ENCODE assay signal across 14 cellular contexts in genomic region chr6:39156763-39157162, GRCh38. TPM values are rescaled to one million over a fixed set of nuclear protein-coding genes. Genes with fewer than 3 reads are reported as not detected.
DNase-seq lines count a peak whose midpoint lies in the region; ATAC-seq lines count a peak whose summit lies in the region.
"Had no signal": no experiment of that assay in that cellular context is flagged by ENCODE, and none has a peak within 500 bp of the region (broad histone marks: within the 10 kb centered on the region; RNA-seq: fewer than 3 reads in every experiment).

No MANE protein-coding gene starts in this region.

- no peaks in the 10 kb centered on the region for H3K9me3 Mint-ChIP-seq in stimulated activated naive CD8-positive, alpha-beta T cell treated with anti-CD3 and anti-CD28 coated beads, Interleukin-15, Interleukin-2, amounts not matched to agents 100 ng/mL and 50 ng/mL, for 24 hours
- no peaks in the 10 kb centered on the region for H3K9me3 Mint-ChIP-seq in stimulated activated naive CD8-positive, alpha-beta T cell treated with anti-CD3 and anti-CD28 coated beads, Interleukin-15, amount 100 ng/mL, for 72 hours
- H3K9me3 Mint-ChIP-seq in activated T-helper 17 cell treated with anti-CD3 and anti-CD28 coated beads, Interleukin-2, amount 50 U/mL, for 72 hours, result peaks cover 3% of the 10 kb centered on the region

- DNase-seq in NCI-H146 (lab: John Stamatoyannopoulos, UW) (peak; percentile 51), NCI-H146 treated with DMSO at 0.1 percent for 48 hours (lab: John Stamatoyannopoulos, UW; ENCODE audit: unreplicated experiment) (no peak), NCI-H774 (lab: John Stamatoyannopoulos, UW) (peak; percentile 4), NCI-H510A (lab: John Stamatoyannopoulos, UW) (no peak)
- no peak for DNase-seq in stimulated activated naive CD8-positive, alpha-beta T cell treated with anti-CD3 and anti-CD28 coated beads, Interleukin-15, amount 100 ng/mL, for 72 hours
- DNase-seq: Caco-2; CD8-positive, alpha-beta T cell; DND-41; GDM1; HCEC 1CT had no signal

- H3K4me3 Mint-ChIP-seq in stimulated activated naive CD8-positive, alpha-beta T cell treated with anti-CD3 and anti-CD28 coated beads, Interleukin-15, Interleukin-2, amounts not matched to agents 100 ng/mL and 50 ng/mL, for 24 hours, result no peak overlapping the region
- no peak overlapping the region for H3K4me3 Mint-ChIP-seq in stimulated activated naive CD8-positive, alpha-beta T cell treated with anti-CD3 and anti-CD28 coated beads, Interleukin-15, amount 100 ng/mL, for 72 hours
- no peak overlapping the region for H3K4me3 Mint-ChIP-seq in activated T-helper 17 cell treated with anti-CD3 and anti-CD28 coated beads, Interleukin-2, amount 50 U/mL, for 72 hours
- H3K4me3 Mint-ChIP-seq: CD14-positive monocyte; CD8-positive, alpha-beta T cell had no signal

- no peaks in the 10 kb centered on the region for H3K27me3 Mint-ChIP-seq in stimulated activated naive CD8-positive, alpha-beta T cell treated with anti-CD3 and anti-CD28 coated beads, Interleukin-15, Interleukin-2, amounts not matched to agents 100 ng/mL and 50 ng/mL, for 24 hours
- no peaks in the 10 kb centered on the region for H3K27me3 Mint-ChIP-seq in stimulated activated naive CD8-positive, alpha-beta T cell treated with anti-CD3 and anti-CD28 coated beads, Interleukin-15, amount 100 ng/mL, for 72 hours
- H3K27me3 Mint-ChIP-seq in activated T-helper 17 cell treated with anti-CD3 and anti-CD28 coated beads, Interleukin-2, amount 50 U/mL, for 72 hours, result peaks cover 8% of the 10 kb centered on the region

- no peak for ATAC-seq in stimulated activated naive CD8-positive, alpha-beta T cell treated with anti-CD3 and anti-CD28 coated beads, Interleukin-15, amount 100 ng/mL, for 72 hours
- ATAC-seq in GM21528 (IDR thresholded peaks at IDR 0.05; ENCODE audit: low FRiP score, unreplicated experiment), result no peak
- no peak for ATAC-seq in activated T-helper 17 cell treated with anti-CD3 and anti-CD28 coated beads, Interleukin-2, amount 50 U/mL, for 72 hours (replicated peaks)
- ATAC-seq: CD8-positive, alpha-beta T cell had no signal

- H3K4me1 Mint-ChIP-seq in stimulated activated naive CD8-positive, alpha-beta T cell treated with anti-CD3 and anti-CD28 coated beads, Interleukin-15, Interleukin-2, amounts not matched to agents 100 ng/mL and 50 ng/mL, for 24 hours (ENCODE audit: low read depth), result peaks cover 52% of the 10 kb centered on the region
- H3K4me1 Mint-ChIP-seq in stimulated activated naive CD8-positive, alpha-beta T cell treated with anti-CD3 and anti-CD28 coated beads, Interleukin-15, amount 100 ng/mL, for 72 hours, result peaks cover 39% of the 10 kb centered on the region
- peaks cover 12% of the 10 kb centered on the region for H3K4me1 Mint-ChIP-seq in activated T-helper 17 cell treated with anti-CD3 and anti-CD28 coated beads, Interleukin-2, amount 50 U/mL, for 72 hours

- H3K36me3 Mint-ChIP-seq in stimulated activated naive CD8-positive, alpha-beta T cell treated with anti-CD3 and anti-CD28 coated beads, Interleukin-15, Interleukin-2, amounts not matched to agents 100 ng/mL and 50 ng/mL, for 24 hours (ENCODE audit: low read depth), result peaks cover 8% of the 10 kb centered on the region
- H3K36me3 Mint-ChIP-seq in activated T-helper 17 cell treated with anti-CD3 and anti-CD28 coated beads, Interleukin-2, amount 50 U/mL, for 72 hours (ENCODE audit: low read depth), result no peaks in the 10 kb centered on the region
- H3K36me3 Mint-ChIP-seq: CD14-positive monocyte; CD8-positive, alpha-beta T cell had no signal

- H3K27ac Mint-ChIP-seq in stimulated activated naive CD8-positive, alpha-beta T cell treated with anti-CD3 and anti-CD28 coated beads, Interleukin-15, Interleukin-2, amounts not matched to agents 100 ng/mL and 50 ng/mL, for 24 hours, result peak overlapping the region; percentile 15
- peak overlapping the region in 1 of 2 donors; percentile 48 for H3K27ac Mint-ChIP-seq in stimulated activated naive CD8-positive, alpha-beta T cell treated with anti-CD3 and anti-CD28 coated beads, Interleukin-15, amount 100 ng/mL, for 72 hours
- no peak overlapping the region for H3K27ac Mint-ChIP-seq in activated T-helper 17 cell treated with anti-CD3 and anti-CD28 coated beads, Interleukin-2, amount 50 U/mL, for 72 hours
- H3K27ac Mint-ChIP-seq: CD14-positive monocyte; CD8-positive, alpha-beta T cell had no signal

RNA-seq across cellular contexts. Expression of gene SAYSD1, which starts 41.8 kb away (rescaled TPM):
- 10 to 100 TPM in 1 of 2 donors, 1 to 10 TPM in 1; 7.7 to 10.3 TPM for total RNA-seq in activated T-helper 17 cell treated with anti-CD3 and anti-CD28 coated beads, Interleukin-2, amount 50 U/mL, for 72 hours

Comparison
In these comparisons a context has a peak if more than half of its experiments do, and no peak if none do; other contexts are left out.
1. DNase-seq: peak in NCI-H146 (single experiment) and NCI-H774 (single experiment); none in NCI-H146 treated with DMSO at 0.1 percent for 48 hours (single experiment), stimulated activated naive CD8-positive, alpha-beta T cell treated with anti-CD3 and anti-CD28 coated beads, Interleukin-15, amount 100 ng/mL, for 72 hours (0 of 2) and NCI-H510A (single experiment).